ENCODE assay signal across 8 cellular contexts in genomic region chr7:94301024-94301588, GRCh38.
DNase-seq lines count a peak whose midpoint lies in the region; FAIRE-seq and TF ChIP-seq lines count a peak whose summit lies in the region.

No MANE protein-coding gene starts in this region.

- dilution Hi-C loops in keratinocyte (cut with MboI; ENCODE audit: extremely low pct_ligation_motif_present, low sequenced_read_pairs), result no loop called here

- peaks cover 33% of the 10 kb centered on the region for H3K4me1 ChIP-seq in keratinocyte (ENCODE audit: control insufficient read depth, extremely low read depth, insufficient read depth, low read length)

- H3K9me1 ChIP-seq in keratinocyte (ENCODE audit: control insufficient read depth, extremely low read depth, insufficient read depth, low read length), result no peaks in the 10 kb centered on the region

- H3K27ac ChIP-seq in brain microvascular endothelial cell (peak overlapping the region; percentile 98), keratinocyte (ENCODE audit: control insufficient read depth, insufficient read depth, low read length) (peak overlapping the region; percentile 57), temporal lobe (ENCODE audit: low read depth, low read length) (peak overlapping the region; percentile 63)

- H3K9ac ChIP-seq in keratinocyte (ENCODE audit: control insufficient read depth, extremely low read depth, insufficient read depth, low read length), result no peak overlapping the region

- DNase-seq in HT-29 (ENCODE audit: low spot score), result peak; percentile 88
- peak; percentile 97 for DNase-seq in brain microvascular endothelial cell
- DNase-seq in keratinocyte (ENCODE audit: low read depth, low spot score), result peak; percentile 32
- no peak for DNase-seq in activated CD4-positive, alpha-beta T cell treated with anti-CD3 and anti-CD28 coated beads for 1 hour
- no peak for DNase-seq in DMS79 (lab: John Stamatoyannopoulos, UW)
- DNase-seq in D721Med (ENCODE audit: insufficient read length, low spot score), result no peak
- DNase-seq in SIG-M5 (lab: John Stamatoyannopoulos, UW), result no peak

- H4K20me1 ChIP-seq in keratinocyte (ENCODE audit: control insufficient read depth, extremely low read depth, insufficient read depth, low read length), result no peaks in the 10 kb centered on the region

- peak; percentile 37 for TF ChIP-seq CTCF in brain microvascular endothelial cell (IDR thresholded peaks at IDR 0.05; ENCODE audit: low read depth, low read length, missing control alignments)
- peak in 1 of 3 experiments; percentile 4 for TF ChIP-seq CTCF in keratinocyte (optimal IDR thresholded peaks at IDR 0.05 in 1 of 3, IDR thresholded peaks at IDR 0.05 in 1 of 3, conservative IDR thresholded peaks at IDR 0.05 in 1 of 3; ENCODE audit: extremely low read depth in 1 of 3, insufficient read depth in 2 of 3, low read length in 3 of 3)
- no peak for TF ChIP-seq CTCF in D721Med (IDR thresholded peaks at IDR 0.05; ENCODE audit: insufficient read depth, missing control alignments)

- no peaks in the 10 kb centered on the region for H3K27me3 ChIP-seq in brain microvascular endothelial cell (replicated peaks)
- H3K27me3 ChIP-seq in keratinocyte (ENCODE audit: control insufficient read depth, extremely low read depth, insufficient read depth, low read length), result no peaks in the 10 kb centered on the region

- no peaks in the 10 kb centered on the region for H3K79me2 ChIP-seq in keratinocyte (ENCODE audit: control insufficient read depth, insufficient read depth, low read length)

- FAIRE-seq in keratinocyte (lab: Jason Lieb, UNC), result peak; percentile 96
- no peak for FAIRE-seq in D721Med (lab: Jason Lieb, UNC)

- H3K36me3 ChIP-seq in brain microvascular endothelial cell (replicated peaks), result no peaks in the 10 kb centered on the region
- no peaks in the 10 kb centered on the region for H3K36me3 ChIP-seq in keratinocyte (ENCODE audit: control insufficient read depth in 2 of 2, extremely low read depth in 1 of 2, insufficient read depth in 2 of 2, low read length in 2 of 2)

- H3K4me3 ChIP-seq in brain microvascular endothelial cell (ENCODE audit: low read depth, low read length) (peak overlapping the region; percentile 2), keratinocyte (ENCODE audit: control insufficient read depth in 2 of 3, extremely low read depth in 1 of 3, insufficient read depth in 2 of 3, low read depth in 1 of 3, low read length in 3 of 3) (no peak overlapping the region)

- H2AFZ ChIP-seq in keratinocyte (ENCODE audit: control insufficient read depth, low read length), result peak overlapping the region; percentile 34

- in situ Hi-C loops in brain microvascular endothelial cell (cut with HindIII; ENCODE audit: low pct_ligation_motif_present, low sequenced_read_pairs), result no loop called here

- peak overlapping the region; percentile 73 for H3K4me2 ChIP-seq in keratinocyte (ENCODE audit: control insufficient read depth, extremely low read depth, insufficient read depth, low read depth, low read length)

- no peaks in the 10 kb centered on the region for H3K9me3 ChIP-seq in keratinocyte (ENCODE audit: control insufficient read depth, low read depth, low read length)

Comparison
In these comparisons a context has a peak if more than half of its experiments do, and no peak if none do; other contexts are left out.
1. DNase-seq: peak in HT-29 (single experiment), brain microvascular endothelial cell (single experiment) and keratinocyte (single experiment); none in activated CD4-positive, alpha-beta T cell treated with anti-CD3 and anti-CD28 coated beads for 1 hour (single experiment), DMS79 (single experiment), D721Med (single experiment) and SIG-M5 (single experiment).
2. Peak in every context shown above with its lines, with median percentiles within 50 percentile points of each other: H3K27ac ChIP-seq.